In genomic region chr7:111561909-111562732, GRCh38 we compare ENCODE assay signal across 1 cellular context.
TF ChIP-seq lines count a peak whose summit lies in the region.

Gene IMMP2L, minus strand, starts transcription at chr7:111562492.

TF ChIP-seq in K562, 482 proteins besides CTCF, POLR2A, EP300 and RAD21 (continued from another document and continues in another):
- TF ChIP-seq, protein P1, sequence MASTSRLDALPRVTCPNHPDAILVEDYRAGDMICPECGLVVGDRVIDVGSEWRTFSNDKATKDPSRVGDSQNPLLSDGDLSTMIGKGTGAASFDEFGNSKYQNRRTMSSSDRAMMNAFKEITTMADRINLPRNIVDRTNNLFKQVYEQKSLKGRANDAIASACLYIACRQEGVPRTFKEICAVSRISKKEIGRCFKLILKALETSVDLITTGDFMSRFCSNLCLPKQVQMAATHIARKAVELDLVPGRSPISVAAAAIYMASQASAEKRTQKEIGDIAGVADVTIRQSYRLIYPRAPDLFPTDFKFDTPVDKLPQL (IDR thresholded peaks at IDR 0.05; ENCODE audit: extremely low read depth, insufficient read length): no peak
- TF ChIP-seq PRPF4 (IDR thresholded peaks at IDR 0.05; ENCODE audit: insufficient read depth, low read depth, low read length, poor library complexity, severe bottlenecking): peak; percentile 25
- TF ChIP-seq RNF2 (IDR thresholded peaks at IDR 0.05): peak; percentile 57; the same call in 1 of the 2 replicates
- peak; percentile 91 for TF ChIP-seq HDAC2 (IDR thresholded peaks at IDR 0.05)
- no peak; the same call in none of the 2 replicates for TF ChIP-seq JUN (IDR thresholded peaks at IDR 0.05; ENCODE audit: borderline replicate concordance, low read depth, low read length)
- TF ChIP-seq JUN (CRISPR knock-in tag; IDR thresholded peaks at IDR 0.05; ENCODE audit: borderline replicate concordance): no peak; the same call in 1 of the 2 replicates
- peak; percentile 51; the same call in 1 of the 2 replicates for TF ChIP-seq NR3C1 (CRISPR knock-in tag; IDR thresholded peaks at IDR 0.05)
- no peak for TF ChIP-seq ZNF436 (CRISPR knock-in tag; IDR thresholded peaks at IDR 0.05)
- TF ChIP-seq RCOR1 (IDR thresholded peaks at IDR 0.05; ENCODE audit: borderline replicate concordance in 1 of 2, low read depth in 2 of 2, low read length in 2 of 2): peak in 1 of 2 experiments; percentile 74; a peak in 3 of 4 replicates
- TF ChIP-seq ZNF444 (CRISPR knock-in tag; IDR thresholded peaks at IDR 0.05): no peak
- no peak for TF ChIP-seq CBX8 (IDR thresholded peaks at IDR 0.05; ENCODE audit: borderline replicate concordance, extremely low read depth, low read depth, low read length, poor library complexity, severe bottlenecking)
- TF ChIP-seq, protein P2, sequence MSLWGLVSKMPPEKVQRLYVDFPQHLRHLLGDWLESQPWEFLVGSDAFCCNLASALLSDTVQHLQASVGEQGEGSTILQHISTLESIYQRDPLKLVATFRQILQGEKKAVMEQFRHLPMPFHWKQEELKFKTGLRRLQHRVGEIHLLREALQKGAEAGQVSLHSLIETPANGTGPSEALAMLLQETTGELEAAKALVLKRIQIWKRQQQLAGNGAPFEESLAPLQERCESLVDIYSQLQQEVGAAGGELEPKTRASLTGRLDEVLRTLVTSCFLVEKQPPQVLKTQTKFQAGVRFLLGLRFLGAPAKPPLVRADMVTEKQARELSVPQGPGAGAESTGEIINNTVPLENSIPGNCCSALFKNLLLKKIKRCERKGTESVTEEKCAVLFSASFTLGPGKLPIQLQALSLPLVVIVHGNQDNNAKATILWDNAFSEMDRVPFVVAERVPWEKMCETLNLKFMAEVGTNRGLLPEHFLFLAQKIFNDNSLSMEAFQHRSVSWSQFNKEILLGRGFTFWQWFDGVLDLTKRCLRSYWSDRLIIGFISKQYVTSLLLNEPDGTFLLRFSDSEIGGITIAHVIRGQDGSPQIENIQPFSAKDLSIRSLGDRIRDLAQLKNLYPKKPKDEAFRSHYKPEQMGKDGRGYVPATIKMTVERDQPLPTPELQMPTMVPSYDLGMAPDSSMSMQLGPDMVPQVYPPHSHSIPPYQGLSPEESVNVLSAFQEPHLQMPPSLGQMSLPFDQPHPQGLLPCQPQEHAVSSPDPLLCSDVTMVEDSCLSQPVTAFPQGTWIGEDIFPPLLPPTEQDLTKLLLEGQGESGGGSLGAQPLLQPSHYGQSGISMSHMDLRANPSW (CRISPR knock-in tag; IDR thresholded peaks at IDR 0.05): peak; percentile 35; the same call in 1 of the 2 replicates
- TF ChIP-seq LEF1 (IDR thresholded peaks at IDR 0.05): peak; percentile 85; the same call in 1 of the 2 replicates
- TF ChIP-seq TSHZ1 (CRISPR knock-in tag; IDR thresholded peaks at IDR 0.05): no peak
- TF ChIP-seq BACH1 (tag; IDR thresholded peaks at IDR 0.05): no peak
- peak; percentile 67 for TF ChIP-seq FIP1L1 (IDR thresholded peaks at IDR 0.05; ENCODE audit: low read depth, low read length, poor library complexity, severe bottlenecking)
- no peak for TF ChIP-seq ZNF175 (CRISPR knock-in tag; IDR thresholded peaks at IDR 0.05; ENCODE audit: low read depth)
- no peak for TF ChIP-seq HDAC6 (IDR thresholded peaks at IDR 0.05; ENCODE audit: low read depth, low read length)
- no peak for TF ChIP-seq JUNB (CRISPR knock-in tag; conservative IDR thresholded peaks at IDR 0.05)
- no peak for TF ChIP-seq TCF15 (CRISPR knock-in tag; IDR thresholded peaks at IDR 0.05)
- no peak for TF ChIP-seq HMG20A (CRISPR knock-in tag; conservative IDR thresholded peaks at IDR 0.05)
- TF ChIP-seq FOS (IDR thresholded peaks at IDR 0.05; ENCODE audit: extremely low read depth, insufficient read length): no peak
- TF ChIP-seq RBM14 (IDR thresholded peaks at IDR 0.05; ENCODE audit: borderline replicate concordance, insufficient read depth, low read depth, low read length): 0 out of 2 replicates have a peak, but pooled peaks have one; percentile 65
- TF ChIP-seq, protein P3, sequence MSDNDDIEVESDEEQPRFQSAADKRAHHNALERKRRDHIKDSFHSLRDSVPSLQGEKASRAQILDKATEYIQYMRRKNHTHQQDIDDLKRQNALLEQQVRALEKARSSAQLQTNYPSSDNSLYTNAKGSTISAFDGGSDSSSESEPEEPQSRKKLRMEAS (CRISPR knock-in tag; IDR thresholded peaks at IDR 0.05): peak; percentile 99
- 0 out of 2 replicates have a peak, but pooled peaks have one; percentile 75 for TF ChIP-seq FOXJ2 (tag; IDR thresholded peaks at IDR 0.05)
- no peak for TF ChIP-seq ZNF408 (CRISPR knock-in tag; IDR thresholded peaks at IDR 0.05; ENCODE audit: low read depth)
- TF ChIP-seq ZNF212 (CRISPR knock-in tag; IDR thresholded peaks at IDR 0.05): 0 out of 2 replicates have a peak, but pooled peaks have one; percentile 16
- peak; percentile 92 for TF ChIP-seq U2AF1 (optimal IDR thresholded peaks at IDR 0.05; ENCODE audit: low read depth, low read length)
- TF ChIP-seq, protein P4, sequence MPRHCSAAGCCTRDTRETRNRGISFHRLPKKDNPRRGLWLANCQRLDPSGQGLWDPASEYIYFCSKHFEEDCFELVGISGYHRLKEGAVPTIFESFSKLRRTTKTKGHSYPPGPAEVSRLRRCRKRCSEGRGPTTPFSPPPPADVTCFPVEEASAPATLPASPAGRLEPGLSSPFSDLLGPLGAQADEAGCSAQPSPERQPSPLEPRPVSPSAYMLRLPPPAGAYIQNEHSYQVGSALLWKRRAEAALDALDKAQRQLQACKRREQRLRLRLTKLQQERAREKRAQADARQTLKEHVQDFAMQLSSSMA (CRISPR knock-in tag; IDR thresholded peaks at IDR 0.05): peak; percentile 81; the same call in 1 of the 2 replicates
- 0 out of 2 replicates have a peak, but pooled peaks have one; percentile 25 for TF ChIP-seq HBP1 (CRISPR knock-in tag; IDR thresholded peaks at IDR 0.05)
- TF ChIP-seq NELFE (IDR thresholded peaks at IDR 0.05; ENCODE audit: insufficient read depth, insufficient read length): no peak
- 0 out of 2 replicates have a peak, but pooled peaks have one; percentile 14 for TF ChIP-seq POLR2H (tag; IDR thresholded peaks at IDR 0.05; ENCODE audit: low read depth)
- no peak; the same call in none of the 2 replicates for TF ChIP-seq ARID1B (IDR thresholded peaks at IDR 0.05)
- TF ChIP-seq ZNF780A (CRISPR knock-in tag; IDR thresholded peaks at IDR 0.05): no peak
- no peak for TF ChIP-seq SRSF1 (IDR thresholded peaks at IDR 0.05; ENCODE audit: low read depth, low read length)
- TF ChIP-seq EHMT2 (IDR thresholded peaks at IDR 0.05): no peak
- peak; percentile 88; the same call in 1 of the 2 replicates for TF ChIP-seq ZC3H4 (CRISPR knock-in tag; IDR thresholded peaks at IDR 0.05; ENCODE audit: borderline replicate concordance)
- peak; percentile 83 for TF ChIP-seq NUFIP1 (IDR thresholded peaks at IDR 0.05; ENCODE audit: partially characterized antibody)
- peak; percentile 96 for TF ChIP-seq CXXC5 (CRISPR knock-in tag; IDR thresholded peaks at IDR 0.05)
- TF ChIP-seq YY1 (IDR thresholded peaks at IDR 0.05; ENCODE audit: borderline replicate concordance in 1 of 3, control insufficient read depth in 1 of 3, extremely low read depth in 1 of 3, insufficient read depth in 3 of 3, insufficient read length in 1 of 3, insufficient replicate concordance in 2 of 3, low read depth in 1 of 3, low read length in 2 of 3): peak in 2 of 3 experiments; percentile 66 to 69
- 0 out of 2 replicates have a peak, but pooled peaks have one; percentile 35 for TF ChIP-seq ZSCAN32 (CRISPR knock-in tag; IDR thresholded peaks at IDR 0.05)
- no peak for TF ChIP-seq DACH1 (IDR thresholded peaks at IDR 0.05; ENCODE audit: partially characterized antibody)
- TF ChIP-seq USF2 (CRISPR knock-in tag; IDR thresholded peaks at IDR 0.05): peak; percentile 7; the same call in 1 of the 2 replicates
- peak; percentile 81 for TF ChIP-seq DMBX1 (CRISPR knock-in tag; IDR thresholded peaks at IDR 0.05; ENCODE audit: borderline replicate concordance)
- peak; percentile 87 for TF ChIP-seq CHAMP1 (IDR thresholded peaks at IDR 0.05)
- no peak for TF ChIP-seq NR1H2 (CRISPR knock-in tag; IDR thresholded peaks at IDR 0.05)
- no peak for TF ChIP-seq THRA (IDR thresholded peaks at IDR 0.05)
- TF ChIP-seq RBBP5 (IDR thresholded peaks at IDR 0.05; ENCODE audit: borderline replicate concordance, insufficient read depth, low read length, poor library complexity, severe bottlenecking): peak; percentile 71
- TF ChIP-seq SREBF2 (CRISPR knock-in tag; IDR thresholded peaks at IDR 0.05): no peak
- TF ChIP-seq NONO (IDR thresholded peaks at IDR 0.05; ENCODE audit: low read depth in 2 of 2, low read length in 1 of 2): peak; percentile 79 to 88
- peak; percentile 84; the same call in 1 of the 2 replicates for TF ChIP-seq SMARCA5 (IDR thresholded peaks at IDR 0.05)
- no peak; the same call in 1 of the 2 replicates for TF ChIP-seq MTA2 (IDR thresholded peaks at IDR 0.05; ENCODE audit: low read depth)
- no peak for TF ChIP-seq PPARD (CRISPR knock-in tag; IDR thresholded peaks at IDR 0.05)
- no peak for TF ChIP-seq MEF2A (IDR thresholded peaks at IDR 0.05; ENCODE audit: control insufficient read depth, low read depth, low read length)
- no peak for TF ChIP-seq EZH2 (IDR thresholded peaks at IDR 0.05; ENCODE audit: borderline replicate concordance, low read depth, low read length)
- TF ChIP-seq TARDBP (IDR thresholded peaks at IDR 0.05): no peak
